15 cellular contexts compared by ENCODE assay signal in genomic region chr10:26516540-26517101, GRCh38.
DNase-seq lines count a peak whose midpoint lies in the region; ATAC-seq and TF ChIP-seq lines count a peak whose summit lies in the region.
"Had no signal": no experiment of that assay in that cellular context is flagged by ENCODE, and none has a peak within 500 bp of the region (broad histone marks: within the 10 kb centered on the region; RNA-seq: fewer than 3 reads in every experiment).

No MANE protein-coding gene starts in this region.

- H2AFZ ChIP-seq in neural progenitor cell (replicated peaks): peak overlapping the region; percentile 57

- peak overlapping the region; percentile 49 for H3K27ac Mint-ChIP-seq in CD4-positive, alpha-beta T cell
- peak overlapping the region; percentile 56 for H3K27ac Mint-ChIP-seq in dendritic cell treated with granulocyte-macrophage colony-stimulating factor and Interleukin-4, amounts not matched to agents 40 ng/mL and 50 ng/mL, for 4 days
- H3K27ac Mint-ChIP-seq in neural progenitor cell: no peak overlapping the region

- H4K20me1 ChIP-seq in neural progenitor cell (ENCODE audit: low read depth): no peaks in the 10 kb centered on the region

- no peaks in the 10 kb centered on the region for H3K36me3 ChIP-seq in HUES64 (ENCODE audit: insufficient read depth, low read length)
- peaks cover 3% of the 10 kb centered on the region for H3K36me3 ChIP-seq in neural progenitor cell

- H3K4me1 ChIP-seq in HUES64 (ENCODE audit: insufficient read depth, low read length) (peaks cover 14% of the 10 kb centered on the region; the same call in 1 of the 2 replicates), neural progenitor cell (peaks cover 29% of the 10 kb centered on the region)

- H3K4me3 Mint-ChIP-seq in CD4-positive, alpha-beta T cell: no peak overlapping the region
- no peak overlapping the region for H3K4me3 Mint-ChIP-seq in dendritic cell treated with granulocyte-macrophage colony-stimulating factor and Interleukin-4, amounts not matched to agents 40 ng/mL and 50 ng/mL, for 4 days
- H3K4me3 Mint-ChIP-seq in neural progenitor cell: no peak overlapping the region
- H3K4me3 Mint-ChIP-seq: IgD-negative memory B cell had no signal

- CTCF ChIA-PET in CD4-positive, alpha-beta T cell (lab: Charles Lee): no interaction called here

- POLR2A ChIA-PET in CD4-positive, alpha-beta T cell (lab: Charles Lee): interaction anchor here (0.6 kb wide), 1 partner anchor 580 kb away, joined by 3 read pairs; no protein-coding TSS in a partner anchor

- H3K27me3 Mint-ChIP-seq in CD4-positive, alpha-beta T cell: no peaks in the 10 kb centered on the region
- H3K27me3 Mint-ChIP-seq in dendritic cell treated with granulocyte-macrophage colony-stimulating factor and Interleukin-4, amounts not matched to agents 40 ng/mL and 50 ng/mL, for 4 days: no peaks in the 10 kb centered on the region
- peaks cover 4% of the 10 kb centered on the region for H3K27me3 Mint-ChIP-seq in neural progenitor cell (ENCODE audit: insufficient read depth, low read depth)
- H3K27me3 Mint-ChIP-seq: IgD-negative memory B cell had no signal

- peaks cover 3% of the 10 kb centered on the region for H3K9me3 Mint-ChIP-seq in CD4-positive, alpha-beta T cell
- peaks cover 19% of the 10 kb centered on the region for H3K9me3 Mint-ChIP-seq in dendritic cell treated with granulocyte-macrophage colony-stimulating factor and Interleukin-4, amounts not matched to agents 40 ng/mL and 50 ng/mL, for 4 days
- H3K9me3 Mint-ChIP-seq in neural progenitor cell: peaks cover 3% of the 10 kb centered on the region

- ATAC-seq in CD4-positive, alpha-beta T cell (ENCODE audit: poor library complexity): no peak
- no peak for ATAC-seq in HG02571 (IDR thresholded peaks at IDR 0.05; ENCODE audit: unreplicated experiment)
- no peak for ATAC-seq in SK-N-SH treated with all-trans-retinoic acid at 6 μM for 48 hours

- H3K36me3 Mint-ChIP-seq in CD4-positive, alpha-beta T cell (ENCODE audit: low read depth): peaks cover 100% of the 10 kb centered on the region
- peaks cover 100% of the 10 kb centered on the region for H3K36me3 Mint-ChIP-seq in dendritic cell treated with granulocyte-macrophage colony-stimulating factor and Interleukin-4, amounts not matched to agents 40 ng/mL and 50 ng/mL, for 4 days (ENCODE audit: low read depth)
- no peaks in the 10 kb centered on the region for H3K36me3 Mint-ChIP-seq in neural progenitor cell

- no peaks in the 10 kb centered on the region for H3K79me2 ChIP-seq in neural progenitor cell (ENCODE audit: low read depth)

- no peak overlapping the region for H3K27ac ChIP-seq in CD4-positive, alpha-beta T cell (ENCODE audit: low read depth, low read length)
- peak overlapping the region; percentile 22; the same call in 1 of the 2 replicates for H3K27ac ChIP-seq in HUES64 (ENCODE audit: low read depth, low read length)
- H3K27ac ChIP-seq in neural progenitor cell: no peak overlapping the region

- peak overlapping the region; percentile 54 for H3K4me2 ChIP-seq in neural progenitor cell

- WGBS in HUES64: 39% methylated on average over 9 of the region's 11 CpGs

- H3K4me3 ChIP-seq in HUES64 (ENCODE audit: low read length) (0 out of 2 replicates have a peak overlapping the region, but pooled peaks have one; percentile 19), neural progenitor cell (no peak overlapping the region)

- peaks cover 18% of the 10 kb centered on the region for H3F3A ChIP-seq in neural progenitor cell (ENCODE audit: low read depth)

- no peaks in the 10 kb centered on the region for H3K9me3 ChIP-seq in CD4-positive, alpha-beta T cell (ENCODE audit: control insufficient read depth, low read length)
- H3K9me3 ChIP-seq in HUES64 (ENCODE audit: insufficient read depth, low read depth, low read length) (peaks cover 6% of the 10 kb centered on the region; the same call in 1 of the 2 replicates), neural progenitor cell (ENCODE audit: low read depth) (no peaks in the 10 kb centered on the region)

- DNase-seq in CD4-positive, alpha-beta T cell: no peak
- DNase-seq in neural progenitor cell (ENCODE audit: low spot score): peak; percentile 11
- no peak for DNase-seq in NCI-H2196 treated with DMSO at 0.1 percent for 48 hours (lab: John Stamatoyannopoulos, UW; ENCODE audit: unreplicated experiment)
- DNase-seq in NCI-H774 (lab: John Stamatoyannopoulos, UW): no peak
- DNase-seq: activated effector memory CD4-positive, alpha-beta T cell treated with anti-CD3 and anti-CD28 coated beads, Interleukin-2, amount 50 U/mL, for 16 hours; amygdala; Calu3; GDM1; NCI-H1105 treated with DMSO at 0.1 percent for 48 hours; T-helper 1 cell had no signal

- intact Hi-C loops in CD4-positive, alpha-beta T cell (cut with DNase I, micrococcal nuclease): no loop called here
- intact Hi-C loops in dendritic cell treated with granulocyte-macrophage colony-stimulating factor and Interleukin-4, amounts not matched to agents 40 ng/mL and 50 ng/mL, for 4 days (cut with micrococcal nuclease): no loop called here

- TF ChIP-seq CTCF in CD4-positive, alpha-beta T cell (IDR thresholded peaks at IDR 0.05): no peak
- TF ChIP-seq CTCF in neural progenitor cell (IDR thresholded peaks at IDR 0.05): peak; percentile 12

- H3K4me1 Mint-ChIP-seq in CD4-positive, alpha-beta T cell (ENCODE audit: low read depth): peaks cover 31% of the 10 kb centered on the region
- peaks cover 36% of the 10 kb centered on the region for H3K4me1 Mint-ChIP-seq in dendritic cell treated with granulocyte-macrophage colony-stimulating factor and Interleukin-4, amounts not matched to agents 40 ng/mL and 50 ng/mL, for 4 days (ENCODE audit: low read depth)
- peaks cover 12% of the 10 kb centered on the region for H3K4me1 Mint-ChIP-seq in neural progenitor cell

- H3K9ac ChIP-seq in HUES64 (ENCODE audit: low read depth, low read length) (peak overlapping the region; percentile 5; the same call in 1 of the 2 replicates), neural progenitor cell (no peak overlapping the region)

- no peaks in the 10 kb centered on the region for H3K27me3 ChIP-seq in CD4-positive, alpha-beta T cell (ENCODE audit: control insufficient read depth, insufficient read depth, low read length)
- H3K27me3 ChIP-seq in HUES64 (ENCODE audit: insufficient read depth, low read length) (no peaks in the 10 kb centered on the region), neural progenitor cell (no peaks in the 10 kb centered on the region)

TF ChIP-seq in SK-N-SH treated with all-trans-retinoic acid at 6 μM for 48 hours, 23 proteins besides CTCF, POLR2A, EP300 and RAD21:
- TF ChIP-seq ZC3H10 (CRISPR knock-in tag; IDR thresholded peaks at IDR 0.05): no peak
- no peak for TF ChIP-seq ESRRG (CRISPR knock-in tag; IDR thresholded peaks at IDR 0.05)
- no peak for TF ChIP-seq ISL1 (CRISPR knock-in tag; IDR thresholded peaks at IDR 0.05)
- TF ChIP-seq ZNF70 (CRISPR knock-in tag; IDR thresholded peaks at IDR 0.05): no peak
- TF ChIP-seq TOX (CRISPR knock-in tag; IDR thresholded peaks at IDR 0.05; ENCODE audit: borderline replicate concordance): no peak
- TF ChIP-seq CSDC2 (CRISPR knock-in tag; IDR thresholded peaks at IDR 0.05): no peak
- no peak for TF ChIP-seq ZFP3 (CRISPR knock-in tag; IDR thresholded peaks at IDR 0.05)
- TF ChIP-seq ZNF565 (CRISPR knock-in tag; conservative IDR thresholded peaks at IDR 0.05; ENCODE audit: low read depth): no peak
- no peak for TF ChIP-seq ZNF8 (CRISPR knock-in tag; IDR thresholded peaks at IDR 0.05)
- TF ChIP-seq BACH2 (CRISPR knock-in tag; IDR thresholded peaks at IDR 0.05; ENCODE audit: borderline replicate concordance): no peak
- TF ChIP-seq, protein P1, sequence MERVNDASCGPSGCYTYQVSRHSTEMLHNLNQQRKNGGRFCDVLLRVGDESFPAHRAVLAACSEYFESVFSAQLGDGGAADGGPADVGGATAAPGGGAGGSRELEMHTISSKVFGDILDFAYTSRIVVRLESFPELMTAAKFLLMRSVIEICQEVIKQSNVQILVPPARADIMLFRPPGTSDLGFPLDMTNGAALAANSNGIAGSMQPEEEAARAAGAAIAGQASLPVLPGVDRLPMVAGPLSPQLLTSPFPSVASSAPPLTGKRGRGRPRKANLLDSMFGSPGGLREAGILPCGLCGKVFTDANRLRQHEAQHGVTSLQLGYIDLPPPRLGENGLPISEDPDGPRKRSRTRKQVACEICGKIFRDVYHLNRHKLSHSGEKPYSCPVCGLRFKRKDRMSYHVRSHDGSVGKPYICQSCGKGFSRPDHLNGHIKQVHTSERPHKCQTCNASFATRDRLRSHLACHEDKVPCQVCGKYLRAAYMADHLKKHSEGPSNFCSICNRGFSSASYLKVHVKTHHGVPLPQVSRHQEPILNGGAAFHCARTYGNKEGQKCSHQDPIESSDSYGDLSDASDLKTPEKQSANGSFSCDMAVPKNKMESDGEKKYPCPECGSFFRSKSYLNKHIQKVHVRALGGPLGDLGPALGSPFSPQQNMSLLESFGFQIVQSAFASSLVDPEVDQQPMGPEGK (CRISPR knock-in tag; IDR thresholded peaks at IDR 0.05; ENCODE audit: borderline replicate concordance): no peak
- no peak for TF ChIP-seq OSR1 (CRISPR knock-in tag; IDR thresholded peaks at IDR 0.05)
- TF ChIP-seq CSRNP3 (CRISPR knock-in tag; IDR thresholded peaks at IDR 0.05): no peak
- TF ChIP-seq CREB5 (CRISPR knock-in tag; IDR thresholded peaks at IDR 0.05; ENCODE audit: low read depth): no peak
